10 cellular contexts compared by ENCODE assay signal in genomic region chrX:17377795-17378194, GRCh38. TPM values are rescaled to one million over a fixed set of nuclear protein-coding genes. Genes with fewer than 3 reads are reported as not detected.
A peak's percentile ranks its signal among the peaks of the same experiment; 100 is the strongest.
DNase-seq lines count a peak whose midpoint lies in the region; ATAC-seq, FAIRE-seq and TF ChIP-seq lines count a peak whose summit lies in the region.
"Had no signal": no experiment of that assay in that cellular context is flagged by ENCODE, and none has a peak within 500 bp of the region (broad histone marks: within the 10 kb centered on the region; RNA-seq: fewer than 3 reads in every experiment).

No MANE protein-coding gene starts in this region.

- dilution Hi-C loops in IMR-90 (cut with HindIII; ENCODE audit: low sequenced_read_pairs, unreplicated experiment) = no loop called here

- H2BK5ac ChIP-seq in IMR-90 (ENCODE audit: low read depth, low read length, poor library complexity, severe bottlenecking) = no peak overlapping the region

- H3K23ac ChIP-seq in IMR-90 (ENCODE audit: low read depth, low read length) = no peak overlapping the region

- H4K20me1 ChIP-seq in IMR-90 (ENCODE audit: insufficient read depth, low read length) (no peaks in the 10 kb centered on the region; the same call in 1 of the 2 replicates), osteoblast (ENCODE audit: insufficient read depth, low read length) (peaks cover 19% of the 10 kb centered on the region)

- no peak overlapping the region for H4K91ac ChIP-seq in IMR-90 (ENCODE audit: insufficient read depth, low read depth, low read length)

- H2BK120ac ChIP-seq in IMR-90 (ENCODE audit: low read depth, low read length) = no peak overlapping the region

- no peak overlapping the region for H3K9ac ChIP-seq in IMR-90 (ENCODE audit: low read depth, low read length)
- H3K9ac ChIP-seq in endocrine pancreas (ENCODE audit: control insufficient read depth, insufficient read depth, low read length) = no peak overlapping the region

- H3K56ac ChIP-seq in IMR-90 (ENCODE audit: extremely low read depth, insufficient read depth, low read length) = no peak overlapping the region

- H3K27me3 ChIP-seq in BJ (ENCODE audit: control insufficient read depth, insufficient read depth, low read length) (no peaks in the 10 kb centered on the region), IMR-90 (ENCODE audit: control insufficient read depth, insufficient read depth, low read length) (peaks cover 2% of the 10 kb centered on the region; the same call in 1 of the 2 replicates), endocrine pancreas (ENCODE audit: control insufficient read depth, insufficient read depth, low read length) (no peaks in the 10 kb centered on the region), osteoblast (ENCODE audit: insufficient read depth, low read length) (no peaks in the 10 kb centered on the region)

- TF ChIP-seq CTCF in BJ (IDR thresholded peaks at IDR 0.05; ENCODE audit: insufficient read depth, low read depth, low read length) (no peak), IMR-90 (conservative IDR thresholded peaks at IDR 0.05; ENCODE audit: low read depth, low read length) (no peak), osteoblast (IDR thresholded peaks at IDR 0.05; ENCODE audit: extremely low read depth, low read depth, low read length) (no peak)

- no peak for TF ChIP-seq RAD21 in IMR-90 (IDR thresholded peaks at IDR 0.05; ENCODE audit: low read length)

- H4K8ac ChIP-seq in IMR-90 (ENCODE audit: low read depth in 2 of 2, low read length in 2 of 2) = no peak overlapping the region

- H2BK15ac ChIP-seq in IMR-90 (ENCODE audit: low read depth, low read length) = no peak overlapping the region

- POLR2A ChIA-PET in BJ (lab: Charles Lee) = no interaction called here
- POLR2A ChIA-PET in IMR-90 (lab: Charles Lee; ENCODE audit: unreplicated experiment) = no interaction called here

- no peak for TF ChIP-seq POLR2A in IMR-90 (IDR thresholded peaks at IDR 0.05; ENCODE audit: low read depth, low read length)
- no peak for TF ChIP-seq POLR2A in H54 (IDR thresholded peaks at IDR 0.05; ENCODE audit: low read depth, low read length)

- WGBS in IMR-90 (ENCODE audit: extremely low coverage in 2 of 2, insufficient read length in 1 of 2), 2 experiments = no CpG with 5 or more reads among the region's 9 CpGs

- no peak overlapping the region for H4K5ac ChIP-seq in IMR-90 (ENCODE audit: low read depth, low read length)

- H3K79me1 ChIP-seq in IMR-90 (ENCODE audit: low read depth in 1 of 2, low read length in 2 of 2) = peaks cover 0 to 2% of the 10 kb centered on the region in 2 experiments; a peak in 1 of 4 replicates

- CTCF ChIA-PET in BJ (lab: Yijun Ruan, JAX) (no interaction called here), IMR-90 (lab: Yijun Ruan, JAX) (no interaction called here)

- no peak overlapping the region; the same call in 1 of the 2 replicates for H3K14ac ChIP-seq in IMR-90 (replicated peaks; ENCODE audit: low read depth, low read length)

- H3K9me3 ChIP-seq in IMR-90 (ENCODE audit: control insufficient read depth, insufficient read depth, low read length) (0 out of 2 replicates have a peak, but pooled peaks cover 2% of the 10 kb centered on the region), endocrine pancreas (ENCODE audit: control insufficient read depth, low read length) (no peaks in the 10 kb centered on the region), osteoblast (ENCODE audit: low read depth, low read length) (no peaks in the 10 kb centered on the region)
- H3K9me3 ChIP-seq: neutrophil had no signal

- no peaks in the 10 kb centered on the region for H3K4me1 ChIP-seq in IMR-90 (ENCODE audit: control insufficient read depth, insufficient read depth, low read length)
- no peaks in the 10 kb centered on the region for H3K4me1 ChIP-seq in endocrine pancreas (ENCODE audit: control insufficient read depth, insufficient read depth, low read length)
- peaks cover 3% of the 10 kb centered on the region for H3K4me1 ChIP-seq in osteoblast (ENCODE audit: insufficient read depth, low read length)

- no peak overlapping the region for H2BK20ac ChIP-seq in IMR-90 (ENCODE audit: low read depth, low read length)

- intact Hi-C loops in IMR-90 (cut with micrococcal nuclease) = loop anchor here (2.0 to 5.0 kb wide), 3 partner anchors 95 to 360 kb away; partner anchors contain the start of gene SCML1

- FAIRE-seq in H54 (lab: Jason Lieb, UNC) = no peak

- H3K36me3 ChIP-seq in BJ (ENCODE audit: control insufficient read depth, insufficient read depth, low read length) = no peaks in the 10 kb centered on the region
- no peaks in the 10 kb centered on the region for H3K36me3 ChIP-seq in IMR-90 (ENCODE audit: control insufficient read depth, insufficient read depth, low read length)
- H3K36me3 ChIP-seq in endocrine pancreas (ENCODE audit: control insufficient read depth, insufficient read depth, low read length) = no peaks in the 10 kb centered on the region
- H3K36me3 ChIP-seq in osteoblast (ENCODE audit: insufficient read depth, low read length) = no peaks in the 10 kb centered on the region
- H3K36me3 ChIP-seq: neutrophil had no signal

- H3K4ac ChIP-seq in IMR-90 (ENCODE audit: low read depth, low read length) = no peak overlapping the region

- H3K4me2 ChIP-seq in IMR-90 (ENCODE audit: low read depth, low read length) = peak overlapping the region; percentile 78
- H3K4me2 ChIP-seq in osteoblast (ENCODE audit: insufficient read depth, low read length) = peak overlapping the region; percentile 77

- ATAC-seq in IMR-90 (ENCODE audit: low read depth) (no peak), GM19035 (IDR thresholded peaks at IDR 0.05; ENCODE audit: unreplicated experiment) (no peak)

- peaks cover 46% of the 10 kb centered on the region for H3K79me2 ChIP-seq in osteoblast (ENCODE audit: insufficient read depth, low read length)

- no peak overlapping the region for H2AK5ac ChIP-seq in IMR-90 (ENCODE audit: low read depth, low read length)

- H3K4me3 ChIP-seq in BJ (ENCODE audit: low read depth, low read length) (peak overlapping the region; percentile 74), IMR-90 (ENCODE audit: insufficient read depth, low read depth, low read length) (peak overlapping the region; percentile 98), endocrine pancreas (ENCODE audit: control insufficient read depth, insufficient read depth, low read length) (peak overlapping the region; percentile 68), osteoblast (ENCODE audit: insufficient read depth, low read length) (peak overlapping the region; percentile 81)

- in situ Hi-C loops in IMR-90 (cut with MboI; ENCODE audit: low sequenced_read_pairs) = loop anchor here (10.0 kb wide), 1 partner anchor 147 kb away; no protein-coding TSS in a partner anchor

- DNase-seq in BJ (ENCODE audit: low read depth) (no peak), IMR-90 (no peak), osteoblast (ENCODE audit: insufficient read length, low spot score, missing footprints) (peak; percentile 34), H54 (ENCODE audit: insufficient read length, low spot score) (no peak), NOMO-1 treated with DMSO at 0.1 percent for 48 hours (lab: John Stamatoyannopoulos, UW; ENCODE audit: unreplicated experiment) (no peak), AML-193 (lab: John Stamatoyannopoulos, UW) (no peak)
- DNase-seq: MV-4-11 had no signal

- peak overlapping the region; percentile 78 for H2AFZ ChIP-seq in IMR-90 (replicated peaks; ENCODE audit: low read length, poor library complexity)
- H2AFZ ChIP-seq in osteoblast (ENCODE audit: low read length) = no peak overlapping the region

- BruUV-seq in IMR-90 (replicated peaks; lab: Mats Ljungman, UMichigan) = no TSS peak

- H3K9me1 ChIP-seq in IMR-90 (ENCODE audit: insufficient read depth, low read length) = no peaks in the 10 kb centered on the region

- H3K18ac ChIP-seq in IMR-90 (ENCODE audit: low read depth, low read length) = no peak overlapping the region

- peak overlapping the region; percentile 9 for H2AK9ac ChIP-seq in IMR-90 (replicated peaks; ENCODE audit: low read depth, low read length, poor library complexity)

- H3K27ac ChIP-seq in IMR-90 (ENCODE audit: insufficient read depth, low read length) (no peak overlapping the region), osteoblast (ENCODE audit: low read depth, low read length) (no peak overlapping the region)
- H3K27ac ChIP-seq: neutrophil had no signal

TF ChIP-seq in IMR-90, 13 proteins besides CTCF, POLR2A, EP300 and RAD21 (continues in another document):
- TF ChIP-seq SMC3 (IDR thresholded peaks at IDR 0.05; ENCODE audit: low read depth, low read length) (no peak), NFE2L2 (IDR thresholded peaks at IDR 0.05; ENCODE audit: low read depth, low read length) (no peak), BHLHE40 (IDR thresholded peaks at IDR 0.05; ENCODE audit: low read depth, low read length) (no peak), ELK1 (IDR thresholded peaks at IDR 0.05; ENCODE audit: borderline replicate concordance, low read depth, low read length) (no peak), FOS (IDR thresholded peaks at IDR 0.05; ENCODE audit: low read depth, low read length) (no peak), RFX5 (IDR thresholded peaks at IDR 0.05; ENCODE audit: low read depth, low read length) (no peak), RCOR1 (IDR thresholded peaks at IDR 0.05; ENCODE audit: insufficient replicate concordance, low read length) (no peak), MAZ (IDR thresholded peaks at IDR 0.05; ENCODE audit: borderline replicate concordance, low read depth, low read length) (no peak), CHD1 (IDR thresholded peaks at IDR 0.05; ENCODE audit: low read depth, low read length) (no peak), CEBPB (IDR thresholded peaks at IDR 0.05; ENCODE audit: low read depth, low read length) (no peak), MXI1 (IDR thresholded peaks at IDR 0.05; ENCODE audit: borderline replicate concordance, low read depth, low read length) (no peak)

RNA-seq across cellular contexts. Expression of gene NHS, which starts 2.8 kb away (rescaled TPM):
- 2.2 and 2.7 TPM in 2 replicates for polyA plus RNA-seq in BJ (2011; rRNA removed)
- 3.0 and 4.3 TPM in 2 replicates for polyA minus RNA-seq in BJ (2011; rRNA and poly(A)+ RNA removed)
- total RNA-seq in IMR-90 (2012; rRNA removed) = 0.83 and 0.90 TPM in 2 replicates
- 0.36 TPM in 2 replicates for polyA plus RNA-seq in IMR-90 (2012; rRNA removed)
- polyA plus RNA-seq in IMR-90 (2012; cell fraction: cytosol; rRNA removed) = 0.08 and 0.13 TPM in 2 replicates
- polyA plus RNA-seq in IMR-90 (2012; cell fraction: nucleus; rRNA removed; ENCODE audit: low replicate concordance) = 0.55 and 1.3 TPM in 2 replicates
- 10.5 and 16.8 TPM in 2 replicates for total RNA-seq in osteoblast
